In genomic region chr17:80922580-80923160, GRCh38 we compare ENCODE assay signal across 1 cellular context.
TF ChIP-seq lines count a peak whose summit lies in the region.

No MANE protein-coding gene starts in this region.

TF ChIP-seq in SK-N-SH, 30 proteins besides CTCF, POLR2A, EP300 and RAD21 (continued from another document):
- TF ChIP-seq FOXM1 (IDR thresholded peaks at IDR 0.05; ENCODE audit: low read depth) (no peak), REST (IDR thresholded peaks at IDR 0.05; ENCODE audit: low read depth, low read length) (no peak), IRF3 (IDR thresholded peaks at IDR 0.05; ENCODE audit: low read depth, low read length) (no peak), USF2 (IDR thresholded peaks at IDR 0.05; ENCODE audit: borderline replicate concordance, low read depth, low read length) (no peak), FOXJ3 (CRISPR knock-in tag; IDR thresholded peaks at IDR 0.05) (no peak)
